8 cellular contexts compared by ENCODE assay signal in the genomic region with DNA sequence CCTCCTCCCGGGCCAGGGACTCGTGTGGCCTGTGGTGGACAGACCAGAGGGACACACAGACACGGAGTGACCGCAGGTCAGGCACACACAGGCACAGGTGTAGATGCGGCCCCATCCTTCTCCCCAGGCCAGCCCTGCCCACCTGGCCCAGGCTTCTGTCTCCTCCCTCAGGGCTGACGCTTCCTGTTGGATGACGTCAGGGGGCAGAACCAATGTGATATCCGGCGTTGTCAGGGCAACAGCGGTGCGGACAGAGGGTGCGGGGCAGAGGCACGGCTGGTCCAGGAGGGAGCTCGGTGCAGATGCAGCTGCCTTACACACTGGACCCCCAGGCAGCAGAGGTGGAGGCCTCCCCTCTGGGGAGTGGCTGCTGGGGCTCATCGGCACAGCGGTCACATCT. TPM values are rescaled to one million over a fixed set of nuclear protein-coding genes. Genes with fewer than 3 reads are reported as not detected.
DNase-seq lines count a peak whose midpoint lies in the region; ATAC-seq lines count a peak whose summit lies in the region.

No MANE protein-coding gene starts in this region.

- ATAC-seq in HG03280 (IDR thresholded peaks at IDR 0.05; ENCODE audit: unreplicated experiment) (no peak), GM21576 (IDR thresholded peaks at IDR 0.05; ENCODE audit: unreplicated experiment) (no peak)

- peak in 2 of 3 experiments; percentile 66 to 88 for DNase-seq in NCI-H1417 (lab: John Stamatoyannopoulos, UW)
- DNase-seq in NCI-H1417 treated with DMSO at 0.1 percent for 48 hours (lab: John Stamatoyannopoulos, UW): no peak
- DNase-seq in NCI-H510A treated with DMSO at 0.1 percent for 48 hours (lab: John Stamatoyannopoulos, UW): peak; percentile 64
- peak; percentile 38 for DNase-seq in activated effector memory CD4-positive, alpha-beta T cell treated with Interleukin-2 at 50 U/mL for 16 hours
- peak; percentile 65 for DNase-seq in mucosa of gallbladder (ENCODE audit: low spot score)
- DNase-seq in GOT3 (lab: John Stamatoyannopoulos, UW): no peak

RNA-seq across cellular contexts. Expression of a gene that starts 2.9 kb away (rescaled TPM):
- 64.4 TPM for total RNA-seq in mucosa of gallbladder

RNA-seq across cellular contexts. Expression of a gene that starts 3.3 kb away (rescaled TPM):
- total RNA-seq in mucosa of gallbladder: 100 TPM

RNA-seq across cellular contexts. Expression of a gene that starts 13.7 kb away (rescaled TPM):
- 23.2 TPM for total RNA-seq in mucosa of gallbladder

RNA-seq across cellular contexts. Expression of a gene that starts 22.4 kb away (rescaled TPM):
- total RNA-seq in mucosa of gallbladder: 16.7 TPM

RNA-seq across cellular contexts. Expression of a gene that starts 46.9 kb away (rescaled TPM):
- 37.0 TPM for total RNA-seq in mucosa of gallbladder

Comparison
In these comparisons a context has a peak if more than half of its experiments do, and no peak if none do; other contexts are left out.
1. DNase-seq: peak in NCI-H1417 (2 of 3), NCI-H510A treated with DMSO at 0.1 percent for 48 hours (single experiment), activated effector memory CD4-positive, alpha-beta T cell treated with Interleukin-2 at 50 U/mL for 16 hours (single experiment) and mucosa of gallbladder (single experiment); none in NCI-H1417 treated with DMSO at 0.1 percent for 48 hours (single experiment) and GOT3 (single experiment).